ENCODE assay signal across 22 cellular contexts in the genomic region with DNA sequence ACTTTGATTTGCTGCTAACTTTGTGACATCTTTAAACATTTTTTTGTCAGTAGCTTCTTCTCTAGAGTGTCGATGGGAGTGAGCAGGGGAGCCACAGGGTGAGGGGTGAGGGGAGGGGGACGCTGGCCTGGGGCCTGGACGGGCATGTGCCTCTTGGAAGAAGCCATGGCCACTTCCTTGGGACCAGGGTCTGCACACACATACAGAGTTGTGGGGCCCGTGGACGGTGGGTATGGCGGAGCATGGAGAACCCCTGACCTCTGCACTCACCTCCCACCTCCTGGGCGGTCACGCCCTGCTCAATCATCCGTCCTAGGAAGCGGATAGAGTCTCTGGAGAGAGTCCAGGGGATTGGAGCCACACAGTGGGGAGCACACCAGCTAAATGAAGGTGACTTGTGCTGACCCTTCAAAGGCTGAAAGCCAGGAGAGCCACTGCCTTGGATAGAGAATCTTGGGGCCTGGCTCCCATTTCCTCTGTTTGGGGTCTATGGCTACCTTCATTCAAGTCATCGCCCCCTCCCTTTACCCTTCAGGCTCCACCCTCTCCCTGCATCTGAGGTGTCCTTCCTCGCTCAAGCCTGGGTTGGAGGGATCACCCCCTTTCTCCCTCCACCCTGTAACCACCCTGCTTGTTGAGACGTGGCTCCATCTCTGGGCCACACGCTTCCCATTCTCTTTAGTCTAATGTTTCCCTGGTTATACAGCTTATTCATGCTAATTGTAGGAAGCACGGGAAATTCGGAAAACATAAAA.
A peak's percentile ranks its signal among the peaks of the same experiment; 100 is the strongest.
DNase-seq lines count a peak whose midpoint lies in the region; ATAC-seq, FAIRE-seq and TF ChIP-seq lines count a peak whose summit lies in the region.
"Had no signal": no experiment of that assay in that cellular context is flagged by ENCODE, and none has a peak within 500 bp of the region (broad histone marks: within the 10 kb centered on the region; RNA-seq: fewer than 3 reads in every experiment).

No MANE protein-coding gene starts in this region.

- no peaks in the 10 kb centered on the region for H3K9me3 ChIP-seq in keratinocyte (ENCODE audit: control insufficient read depth, low read depth, low read length)
- H3K9me3 ChIP-seq in prostate gland, result no peaks in the 10 kb centered on the region
- H3K9me3 ChIP-seq: MG63 had no signal

- intact Hi-C loops in prostate gland (cut with DNase I), result loop anchor here (10.0 kb wide), 1 partner anchor 369 kb away; a partner anchor contains a TSS

- dilution Hi-C loops in keratinocyte (cut with MboI; ENCODE audit: extremely low pct_ligation_motif_present, low sequenced_read_pairs), result no loop called here

- H2AFZ ChIP-seq in keratinocyte (ENCODE audit: control insufficient read depth, low read length), result peak overlapping the region; percentile 75
- H2AFZ ChIP-seq: PC-9 had no signal

- H3K27ac ChIP-seq in keratinocyte (ENCODE audit: control insufficient read depth, insufficient read depth, low read length), result no peak overlapping the region
- peak overlapping the region; percentile 4 to 7 for H3K27ac ChIP-seq in prostate gland
- H3K27ac ChIP-seq: 22Rv1, HL-60, PC-9 had no signal

- DNase-seq in activated effector memory CD4-positive, alpha-beta T cell treated with anti-CD3 and anti-CD28 coated beads, Interleukin-2, amount 50 U/mL, for 16 hours, result peak; percentile 52
- no peak for DNase-seq in activated effector memory CD4-positive, alpha-beta T cell treated with Interleukin-2 at 50 U/mL for 16 hours
- no peak for DNase-seq in keratinocyte (ENCODE audit: low read depth, low spot score)
- no peak for DNase-seq in prostate gland (ENCODE audit: low spot score)
- DNase-seq in urothelium cell line (ENCODE audit: low spot score), result no peak
- DNase-seq in activated T-cell treated with anti-CD3 and anti-CD28 coated beads, Interleukin-2, amount 50 U/mL, for 24 hours, result no peak
- no peak for DNase-seq in kidney tubule cell (ENCODE audit: low spot score)
- no peak for DNase-seq in stimulated activated naive CD8-positive, alpha-beta T cell treated with anti-CD3 and anti-CD28 coated beads, Interleukin-15, Interleukin-2, amounts not matched to agents 100 U/mL and 50 U/mL, for 24 hours
- DNase-seq: AML-193; CD4-positive, CD25-positive, alpha-beta regulatory T cell; COR-L47; H9; Karpas-422; MG63; NCI-H1048; NCI-H1436; NCI-H1930; NCI-H526; PC-9 had no signal

- H3K36me3 Mint-ChIP-seq in activated T-cell treated with anti-CD3 and anti-CD28 coated beads, Interleukin-2, amount 50 U/mL, for 24 hours (ENCODE audit: low read depth), result no peaks in the 10 kb centered on the region
- H3K36me3 Mint-ChIP-seq: CD4-positive, CD25-positive, alpha-beta regulatory T cell had no signal

- H3K36me3 ChIP-seq in keratinocyte (ENCODE audit: control insufficient read depth in 2 of 2, extremely low read depth in 1 of 2, insufficient read depth in 2 of 2, low read length in 2 of 2), result no peaks in the 10 kb centered on the region
- no peaks in the 10 kb centered on the region for H3K36me3 ChIP-seq in prostate gland
- H3K36me3 ChIP-seq: MG63 had no signal

- H3K27me3 Mint-ChIP-seq in activated T-cell treated with anti-CD3 and anti-CD28 coated beads, Interleukin-2, amount 50 U/mL, for 24 hours, result no peaks in the 10 kb centered on the region

- H3K9ac ChIP-seq in keratinocyte (ENCODE audit: control insufficient read depth, extremely low read depth, insufficient read depth, low read length), result no peak overlapping the region

- no peaks in the 10 kb centered on the region for H4K20me1 ChIP-seq in keratinocyte (ENCODE audit: control insufficient read depth, extremely low read depth, insufficient read depth, low read length)

- ATAC-seq in stimulated activated naive CD8-positive, alpha-beta T cell treated with anti-CD3 and anti-CD28 coated beads, Interleukin-15, Interleukin-2, amounts not matched to agents 100 U/mL and 50 U/mL, for 24 hours, result no peak

- no peak for TF ChIP-seq POLR2A in prostate gland (IDR thresholded peaks at IDR 0.05)

- H3K4me3 ChIP-seq in keratinocyte (ENCODE audit: control insufficient read depth in 2 of 3, extremely low read depth in 1 of 3, insufficient read depth in 2 of 3, low read depth in 1 of 3, low read length in 3 of 3) (no peak overlapping the region), prostate gland (no peak overlapping the region)
- H3K4me3 ChIP-seq: MG63, PC-9 had no signal

- TF ChIP-seq CTCF in keratinocyte (optimal IDR thresholded peaks at IDR 0.05 in 1 of 3, IDR thresholded peaks at IDR 0.05 in 1 of 3, conservative IDR thresholded peaks at IDR 0.05 in 1 of 3; ENCODE audit: extremely low read depth in 1 of 3, insufficient read depth in 2 of 3, low read length in 3 of 3) (no peak), prostate gland (IDR thresholded peaks at IDR 0.05) (no peak)

- H3K4me3 Mint-ChIP-seq in activated T-cell treated with anti-CD3 and anti-CD28 coated beads, Interleukin-2, amount 50 U/mL, for 24 hours, result no peak overlapping the region
- H3K4me3 Mint-ChIP-seq: CD4-positive, CD25-positive, alpha-beta regulatory T cell; H9 had no signal

- no peak overlapping the region for H3K4me2 ChIP-seq in keratinocyte (ENCODE audit: control insufficient read depth, extremely low read depth, insufficient read depth, low read depth, low read length)
- H3K4me2 ChIP-seq: PC-9 had no signal

- H3K9me3 Mint-ChIP-seq in activated T-cell treated with anti-CD3 and anti-CD28 coated beads, Interleukin-2, amount 50 U/mL, for 24 hours, result no peaks in the 10 kb centered on the region
- H3K9me3 Mint-ChIP-seq: H9 had no signal

- no peaks in the 10 kb centered on the region for H3K9me1 ChIP-seq in keratinocyte (ENCODE audit: control insufficient read depth, extremely low read depth, insufficient read depth, low read length)

- 91% methylated on average over 16 of the region's 16 CpGs for WGBS in prostate gland

- H3K27ac Mint-ChIP-seq in activated T-cell treated with anti-CD3 and anti-CD28 coated beads, Interleukin-2, amount 50 U/mL, for 24 hours, result no peak overlapping the region
- H3K27ac Mint-ChIP-seq: CD4-positive, CD25-positive, alpha-beta regulatory T cell had no signal

- H3K4me1 ChIP-seq in keratinocyte (ENCODE audit: control insufficient read depth, extremely low read depth, insufficient read depth, low read length) (peaks cover 65% of the 10 kb centered on the region), prostate gland (replicated peaks) (no peaks in the 10 kb centered on the region)

- peaks cover 2% of the 10 kb centered on the region for H3K4me1 Mint-ChIP-seq in activated T-cell treated with anti-CD3 and anti-CD28 coated beads, Interleukin-2, amount 50 U/mL, for 24 hours (ENCODE audit: low read depth)
- H3K4me1 Mint-ChIP-seq: CD4-positive, CD25-positive, alpha-beta regulatory T cell had no signal

- H3K27me3 ChIP-seq in keratinocyte (ENCODE audit: control insufficient read depth, extremely low read depth, insufficient read depth, low read length) (no peaks in the 10 kb centered on the region), prostate gland (replicated peaks; ENCODE audit: insufficient read depth) (no peaks in the 10 kb centered on the region)
- H3K27me3 ChIP-seq: MG63 had no signal

- FAIRE-seq in keratinocyte (lab: Jason Lieb, UNC) (no peak), urothelium cell line (lab: Jason Lieb, UNC) (peak; percentile 17)
- FAIRE-seq: G401.6 had no signal

- no peaks in the 10 kb centered on the region for H3K79me2 ChIP-seq in keratinocyte (ENCODE audit: control insufficient read depth, insufficient read depth, low read length)
